ENCODE assay signal across 1 cellular context in the genomic region with DNA sequence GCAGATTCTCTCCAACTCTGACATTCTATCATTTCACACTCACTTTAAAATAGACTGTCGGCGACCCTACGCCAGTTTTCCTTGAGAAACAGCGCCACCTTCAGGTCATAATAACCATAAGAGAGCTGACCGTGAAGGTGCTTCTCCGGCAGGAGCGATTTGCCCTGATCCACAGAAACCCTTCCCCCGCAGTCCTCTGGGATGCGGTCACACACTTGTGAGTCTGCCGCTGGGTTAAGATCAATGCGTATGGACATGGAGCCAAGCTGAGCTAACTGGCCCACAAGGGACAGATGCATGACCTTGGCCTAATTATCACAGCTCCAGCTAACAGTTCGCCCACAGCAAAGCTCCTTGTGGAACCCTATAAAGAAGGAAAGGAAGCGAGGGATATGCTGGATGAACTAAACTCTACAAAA.
TF ChIP-seq lines count a peak whose summit lies in the region.

No MANE protein-coding gene starts in this region.

TF ChIP-seq in HepG2, 621 proteins besides CTCF, POLR2A, EP300 and RAD21 (continued from another document):
- TF ChIP-seq, protein P1, sequence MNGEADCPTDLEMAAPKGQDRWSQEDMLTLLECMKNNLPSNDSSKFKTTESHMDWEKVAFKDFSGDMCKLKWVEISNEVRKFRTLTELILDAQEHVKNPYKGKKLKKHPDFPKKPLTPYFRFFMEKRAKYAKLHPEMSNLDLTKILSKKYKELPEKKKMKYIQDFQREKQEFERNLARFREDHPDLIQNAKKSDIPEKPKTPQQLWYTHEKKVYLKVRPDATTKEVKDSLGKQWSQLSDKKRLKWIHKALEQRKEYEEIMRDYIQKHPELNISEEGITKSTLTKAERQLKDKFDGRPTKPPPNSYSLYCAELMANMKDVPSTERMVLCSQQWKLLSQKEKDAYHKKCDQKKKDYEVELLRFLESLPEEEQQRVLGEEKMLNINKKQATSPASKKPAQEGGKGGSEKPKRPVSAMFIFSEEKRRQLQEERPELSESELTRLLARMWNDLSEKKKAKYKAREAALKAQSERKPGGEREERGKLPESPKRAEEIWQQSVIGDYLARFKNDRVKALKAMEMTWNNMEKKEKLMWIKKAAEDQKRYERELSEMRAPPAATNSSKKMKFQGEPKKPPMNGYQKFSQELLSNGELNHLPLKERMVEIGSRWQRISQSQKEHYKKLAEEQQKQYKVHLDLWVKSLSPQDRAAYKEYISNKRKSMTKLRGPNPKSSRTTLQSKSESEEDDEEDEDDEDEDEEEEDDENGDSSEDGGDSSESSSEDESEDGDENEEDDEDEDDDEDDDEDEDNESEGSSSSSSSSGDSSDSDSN (CRISPR knock-in tag; IDR thresholded peaks at IDR 0.05) = peak; percentile 27; the same call in 1 of the 2 replicates
- TF ChIP-seq, protein P2, sequence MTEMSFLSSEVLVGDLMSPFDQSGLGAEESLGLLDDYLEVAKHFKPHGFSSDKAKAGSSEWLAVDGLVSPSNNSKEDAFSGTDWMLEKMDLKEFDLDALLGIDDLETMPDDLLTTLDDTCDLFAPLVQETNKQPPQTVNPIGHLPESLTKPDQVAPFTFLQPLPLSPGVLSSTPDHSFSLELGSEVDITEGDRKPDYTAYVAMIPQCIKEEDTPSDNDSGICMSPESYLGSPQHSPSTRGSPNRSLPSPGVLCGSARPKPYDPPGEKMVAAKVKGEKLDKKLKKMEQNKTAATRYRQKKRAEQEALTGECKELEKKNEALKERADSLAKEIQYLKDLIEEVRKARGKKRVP (CRISPR knock-in tag; IDR thresholded peaks at IDR 0.05) = no peak
- TF ChIP-seq ZNF235 (CRISPR knock-in tag; IDR thresholded peaks at IDR 0.05; ENCODE audit: borderline replicate concordance) = no peak
- TF ChIP-seq, protein P3, sequence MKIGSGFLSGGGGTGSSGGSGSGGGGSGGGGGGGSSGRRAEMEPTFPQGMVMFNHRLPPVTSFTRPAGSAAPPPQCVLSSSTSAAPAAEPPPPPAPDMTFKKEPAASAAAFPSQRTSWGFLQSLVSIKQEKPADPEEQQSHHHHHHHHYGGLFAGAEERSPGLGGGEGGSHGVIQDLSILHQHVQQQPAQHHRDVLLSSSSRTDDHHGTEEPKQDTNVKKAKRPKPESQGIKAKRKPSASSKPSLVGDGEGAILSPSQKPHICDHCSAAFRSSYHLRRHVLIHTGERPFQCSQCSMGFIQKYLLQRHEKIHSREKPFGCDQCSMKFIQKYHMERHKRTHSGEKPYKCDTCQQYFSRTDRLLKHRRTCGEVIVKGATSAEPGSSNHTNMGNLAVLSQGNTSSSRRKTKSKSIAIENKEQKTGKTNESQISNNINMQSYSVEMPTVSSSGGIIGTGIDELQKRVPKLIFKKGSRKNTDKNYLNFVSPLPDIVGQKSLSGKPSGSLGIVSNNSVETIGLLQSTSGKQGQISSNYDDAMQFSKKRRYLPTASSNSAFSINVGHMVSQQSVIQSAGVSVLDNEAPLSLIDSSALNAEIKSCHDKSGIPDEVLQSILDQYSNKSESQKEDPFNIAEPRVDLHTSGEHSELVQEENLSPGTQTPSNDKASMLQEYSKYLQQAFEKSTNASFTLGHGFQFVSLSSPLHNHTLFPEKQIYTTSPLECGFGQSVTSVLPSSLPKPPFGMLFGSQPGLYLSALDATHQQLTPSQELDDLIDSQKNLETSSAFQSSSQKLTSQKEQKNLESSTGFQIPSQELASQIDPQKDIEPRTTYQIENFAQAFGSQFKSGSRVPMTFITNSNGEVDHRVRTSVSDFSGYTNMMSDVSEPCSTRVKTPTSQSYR (CRISPR knock-in tag; IDR thresholded peaks at IDR 0.05; ENCODE audit: borderline replicate concordance) = 0 out of 2 replicates have a peak, but pooled peaks have one; percentile 31
- TF ChIP-seq ZNF773 (CRISPR knock-in tag; IDR thresholded peaks at IDR 0.05; ENCODE audit: borderline replicate concordance) = no peak
- peak; percentile 30 for TF ChIP-seq XRCC5 (optimal IDR thresholded peaks at IDR 0.05; ENCODE audit: low read length)
- TF ChIP-seq, protein P4, sequence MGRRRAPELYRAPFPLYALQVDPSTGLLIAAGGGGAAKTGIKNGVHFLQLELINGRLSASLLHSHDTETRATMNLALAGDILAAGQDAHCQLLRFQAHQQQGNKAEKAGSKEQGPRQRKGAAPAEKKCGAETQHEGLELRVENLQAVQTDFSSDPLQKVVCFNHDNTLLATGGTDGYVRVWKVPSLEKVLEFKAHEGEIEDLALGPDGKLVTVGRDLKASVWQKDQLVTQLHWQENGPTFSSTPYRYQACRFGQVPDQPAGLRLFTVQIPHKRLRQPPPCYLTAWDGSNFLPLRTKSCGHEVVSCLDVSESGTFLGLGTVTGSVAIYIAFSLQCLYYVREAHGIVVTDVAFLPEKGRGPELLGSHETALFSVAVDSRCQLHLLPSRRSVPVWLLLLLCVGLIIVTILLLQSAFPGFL (CRISPR knock-in tag; IDR thresholded peaks at IDR 0.05) = no peak
